1 cellular context compared by ENCODE assay signal in the genomic region with DNA sequence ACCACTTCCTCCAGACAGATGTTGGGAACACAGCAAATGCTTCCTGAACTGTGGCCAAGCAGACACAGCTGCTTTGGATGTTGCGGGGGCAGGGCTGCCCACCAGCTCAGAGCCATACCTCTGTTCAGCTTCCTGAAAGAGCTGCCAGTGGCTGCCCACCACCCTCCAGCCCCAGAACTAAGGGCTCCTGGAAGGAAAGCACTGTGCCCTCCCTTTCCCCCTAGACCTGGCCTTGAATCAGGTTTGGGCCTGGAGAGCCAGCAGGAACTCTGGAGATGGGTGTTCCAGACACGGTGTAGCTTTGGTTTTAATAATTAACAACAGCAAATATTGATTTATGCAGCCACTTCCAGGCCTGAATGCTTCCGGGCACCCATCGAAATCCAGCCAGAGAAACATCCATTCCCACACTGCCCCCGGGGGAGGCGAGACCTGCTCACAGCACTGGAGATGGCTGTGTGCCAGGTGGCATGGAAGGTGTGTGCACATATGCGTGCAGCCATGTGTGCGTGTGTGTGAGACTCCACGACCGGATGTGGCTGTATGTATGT.
TF ChIP-seq lines count a peak whose summit lies in the region.

No MANE protein-coding gene starts in this region.

TF ChIP-seq in HepG2, 621 proteins besides CTCF, POLR2A, EP300 and RAD21 (continued from another document and continues in another):
- TF ChIP-seq ZNF121 (CRISPR knock-in tag; IDR thresholded peaks at IDR 0.05) (0 out of 2 replicates have a peak, but pooled peaks have one; percentile 35), SRY (CRISPR knock-in tag; IDR thresholded peaks at IDR 0.05) (0 out of 2 replicates have a peak, but pooled peaks have one; percentile 62), ZNF792 (CRISPR knock-in tag; IDR thresholded peaks at IDR 0.05) (no peak; the same call in 1 of the 2 replicates), ZNF317 (CRISPR knock-in tag; IDR thresholded peaks at IDR 0.05) (peak; percentile 53; the same call in 1 of the 2 replicates), DPF2 (CRISPR knock-in tag; IDR thresholded peaks at IDR 0.05; ENCODE audit: borderline replicate concordance, low read depth) (peak; percentile 74; the same call in 1 of the 2 replicates), ZNF530 (CRISPR knock-in tag; IDR thresholded peaks at IDR 0.05; ENCODE audit: low read depth) (no peak), ELF1 (CRISPR knock-in tag; IDR thresholded peaks at IDR 0.05) (peak; percentile 66), SAP130 (CRISPR knock-in tag; IDR thresholded peaks at IDR 0.05; ENCODE audit: low read depth) (peak; percentile 90), REPIN1 (CRISPR knock-in tag; IDR thresholded peaks at IDR 0.05; ENCODE audit: borderline replicate concordance, low read depth) (peak; percentile 51; the same call in 1 of the 2 replicates), NCOR1 (IDR thresholded peaks at IDR 0.05; ENCODE audit: borderline replicate concordance, low read length) (peak; percentile 65; the same call in 1 of the 2 replicates), RCOR2 (CRISPR knock-in tag; IDR thresholded peaks at IDR 0.05) (peak; percentile 69; the same call in 1 of the 2 replicates), KAT8 (CRISPR knock-in tag; IDR thresholded peaks at IDR 0.05) (peak; percentile 84; the same call in 1 of the 2 replicates), NR2F6 (IDR thresholded peaks at IDR 0.05) (no peak), NR2F6 (CRISPR knock-in tag; IDR thresholded peaks at IDR 0.05) (peak; percentile 62; the same call in 1 of the 2 replicates), AHR (CRISPR knock-in tag; IDR thresholded peaks at IDR 0.05) (0 out of 2 replicates have a peak, but pooled peaks have one; percentile 14), ZNF816 (CRISPR knock-in tag; IDR thresholded peaks at IDR 0.05; ENCODE audit: borderline replicate concordance) (no peak), FOSL2 (CRISPR knock-in tag; IDR thresholded peaks at IDR 0.05) (peak; percentile 65), TBX3 (IDR thresholded peaks at IDR 0.05; ENCODE audit: borderline replicate concordance) (peak; percentile 70; the same call in 1 of the 2 replicates), POLR2AphosphoS2 (IDR thresholded peaks at IDR 0.05; ENCODE audit: low read depth, low read length) (no peak), JUN (CRISPR knock-in tag; IDR thresholded peaks at IDR 0.05) (no peak), ZNF720 (CRISPR knock-in tag; IDR thresholded peaks at IDR 0.05) (no peak), ETV6 (CRISPR knock-in tag; conservative IDR thresholded peaks at IDR 0.05) (no peak), PRMT3 (CRISPR knock-in tag; IDR thresholded peaks at IDR 0.05; ENCODE audit: borderline replicate concordance, low read depth) (no peak), HDAC2 (CRISPR knock-in tag; IDR thresholded peaks at IDR 0.05) (peak; percentile 94), MAZ (IDR thresholded peaks at IDR 0.05; ENCODE audit: borderline replicate concordance, low read depth, low read length) (0 out of 2 replicates have a peak, but pooled peaks have one; percentile 49), MAZ (CRISPR knock-in tag; IDR thresholded peaks at IDR 0.05; ENCODE audit: low read depth) (peak; percentile 66; the same call in 1 of the 2 replicates), NFIB (CRISPR knock-in tag; IDR thresholded peaks at IDR 0.05; ENCODE audit: borderline replicate concordance) (no peak), SETDB1 (CRISPR knock-in tag; IDR thresholded peaks at IDR 0.05; ENCODE audit: borderline replicate concordance) (no peak), ZBTB20 (CRISPR knock-in tag; IDR thresholded peaks at IDR 0.05; ENCODE audit: borderline replicate concordance, low read depth) (peak; percentile 42; the same call in 1 of the 2 replicates)
- TF ChIP-seq, protein P1, sequence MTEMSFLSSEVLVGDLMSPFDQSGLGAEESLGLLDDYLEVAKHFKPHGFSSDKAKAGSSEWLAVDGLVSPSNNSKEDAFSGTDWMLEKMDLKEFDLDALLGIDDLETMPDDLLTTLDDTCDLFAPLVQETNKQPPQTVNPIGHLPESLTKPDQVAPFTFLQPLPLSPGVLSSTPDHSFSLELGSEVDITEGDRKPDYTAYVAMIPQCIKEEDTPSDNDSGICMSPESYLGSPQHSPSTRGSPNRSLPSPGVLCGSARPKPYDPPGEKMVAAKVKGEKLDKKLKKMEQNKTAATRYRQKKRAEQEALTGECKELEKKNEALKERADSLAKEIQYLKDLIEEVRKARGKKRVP (CRISPR knock-in tag; IDR thresholded peaks at IDR 0.05) = 0 out of 4 replicates have a peak, but pooled peaks of 1 of the 2 experiments have one; percentile 49
- TF ChIP-seq, protein P2, sequence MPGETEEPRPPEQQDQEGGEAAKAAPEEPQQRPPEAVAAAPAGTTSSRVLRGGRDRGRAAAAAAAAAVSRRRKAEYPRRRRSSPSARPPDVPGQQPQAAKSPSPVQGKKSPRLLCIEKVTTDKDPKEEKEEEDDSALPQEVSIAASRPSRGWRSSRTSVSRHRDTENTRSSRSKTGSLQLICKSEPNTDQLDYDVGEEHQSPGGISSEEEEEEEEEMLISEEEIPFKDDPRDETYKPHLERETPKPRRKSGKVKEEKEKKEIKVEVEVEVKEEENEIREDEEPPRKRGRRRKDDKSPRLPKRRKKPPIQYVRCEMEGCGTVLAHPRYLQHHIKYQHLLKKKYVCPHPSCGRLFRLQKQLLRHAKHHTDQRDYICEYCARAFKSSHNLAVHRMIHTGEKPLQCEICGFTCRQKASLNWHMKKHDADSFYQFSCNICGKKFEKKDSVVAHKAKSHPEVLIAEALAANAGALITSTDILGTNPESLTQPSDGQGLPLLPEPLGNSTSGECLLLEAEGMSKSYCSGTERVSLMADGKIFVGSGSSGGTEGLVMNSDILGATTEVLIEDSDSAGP (CRISPR knock-in tag; IDR thresholded peaks at IDR 0.05; ENCODE audit: borderline replicate concordance) = peak; percentile 60
- TF ChIP-seq, protein P3, sequence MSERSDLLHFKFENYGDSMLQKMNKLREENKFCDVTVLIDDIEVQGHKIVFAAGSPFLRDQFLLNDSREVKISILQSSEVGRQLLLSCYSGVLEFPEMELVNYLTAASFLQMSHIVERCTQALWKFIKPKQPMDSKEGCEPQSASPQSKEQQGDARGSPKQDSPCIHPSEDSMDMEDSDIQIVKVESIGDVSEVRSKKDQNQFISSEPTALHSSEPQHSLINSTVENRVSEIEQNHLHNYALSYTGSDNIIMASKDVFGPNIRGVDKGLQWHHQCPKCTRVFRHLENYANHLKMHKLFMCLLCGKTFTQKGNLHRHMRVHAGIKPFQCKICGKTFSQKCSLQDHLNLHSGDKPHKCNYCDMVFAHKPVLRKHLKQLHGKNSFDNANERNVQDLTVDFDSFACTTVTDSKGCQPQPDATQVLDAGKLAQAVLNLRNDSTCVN (CRISPR knock-in tag; IDR thresholded peaks at IDR 0.05; ENCODE audit: borderline replicate concordance) = peak; percentile 76; the same call in 1 of the 2 replicates
- TF ChIP-seq, protein P4, sequence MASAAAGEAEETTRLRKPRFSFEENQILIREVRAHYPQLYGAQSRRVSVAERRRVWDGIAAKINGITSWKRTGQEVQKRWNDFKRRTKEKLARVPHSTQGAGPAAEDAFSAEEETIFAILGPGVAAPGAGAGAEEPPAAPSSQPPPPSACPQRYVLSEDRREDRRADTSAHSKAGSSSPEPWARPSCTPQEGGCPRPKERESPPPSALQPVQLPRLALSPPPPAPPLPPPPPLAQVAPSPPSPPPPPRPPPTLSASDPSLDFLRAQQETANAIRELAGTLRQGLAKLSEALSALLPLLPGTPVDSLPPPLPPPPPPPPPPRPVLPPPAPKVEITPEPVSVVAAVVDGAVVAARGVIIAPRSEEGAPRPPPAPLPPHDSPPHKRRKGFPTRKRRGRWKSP (CRISPR knock-in tag; IDR thresholded peaks at IDR 0.05) = 0 out of 2 replicates have a peak, but pooled peaks have one; percentile 42
- TF ChIP-seq, protein P5, sequence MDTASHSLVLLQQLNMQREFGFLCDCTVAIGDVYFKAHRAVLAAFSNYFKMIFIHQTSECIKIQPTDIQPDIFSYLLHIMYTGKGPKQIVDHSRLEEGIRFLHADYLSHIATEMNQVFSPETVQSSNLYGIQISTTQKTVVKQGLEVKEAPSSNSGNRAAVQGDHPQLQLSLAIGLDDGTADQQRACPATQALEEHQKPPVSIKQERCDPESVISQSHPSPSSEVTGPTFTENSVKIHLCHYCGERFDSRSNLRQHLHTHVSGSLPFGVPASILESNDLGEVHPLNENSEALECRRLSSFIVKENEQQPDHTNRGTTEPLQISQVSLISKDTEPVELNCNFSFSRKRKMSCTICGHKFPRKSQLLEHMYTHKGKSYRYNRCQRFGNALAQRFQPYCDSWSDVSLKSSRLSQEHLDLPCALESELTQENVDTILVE (CRISPR knock-in tag; IDR thresholded peaks at IDR 0.05) = 0 out of 2 replicates have a peak, but pooled peaks have one; percentile 43
- TF ChIP-seq, protein P6, sequence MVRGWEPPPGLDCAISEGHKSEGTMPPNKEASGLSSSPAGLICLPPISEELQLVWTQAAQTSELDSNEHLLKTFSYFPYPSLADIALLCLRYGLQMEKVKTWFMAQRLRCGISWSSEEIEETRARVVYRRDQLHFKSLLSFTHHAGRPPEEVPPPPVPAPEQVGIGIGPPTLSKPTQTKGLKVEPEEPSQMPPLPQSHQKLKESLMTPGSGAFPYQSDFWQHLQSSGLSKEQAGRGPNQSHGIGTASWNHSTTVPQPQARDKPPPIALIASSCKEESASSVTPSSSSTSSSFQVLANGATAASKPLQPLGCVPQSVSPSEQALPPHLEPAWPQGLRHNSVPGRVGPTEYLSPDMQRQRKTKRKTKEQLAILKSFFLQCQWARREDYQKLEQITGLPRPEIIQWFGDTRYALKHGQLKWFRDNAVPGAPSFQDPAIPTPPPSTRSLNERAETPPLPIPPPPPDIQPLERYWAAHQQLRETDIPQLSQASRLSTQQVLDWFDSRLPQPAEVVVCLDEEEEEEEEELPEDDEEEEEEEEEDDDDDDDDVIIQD (CRISPR knock-in tag; IDR thresholded peaks at IDR 0.05; ENCODE audit: low read depth) = peak; percentile 61; the same call in 1 of the 2 replicates
- TF ChIP-seq, protein P7, sequence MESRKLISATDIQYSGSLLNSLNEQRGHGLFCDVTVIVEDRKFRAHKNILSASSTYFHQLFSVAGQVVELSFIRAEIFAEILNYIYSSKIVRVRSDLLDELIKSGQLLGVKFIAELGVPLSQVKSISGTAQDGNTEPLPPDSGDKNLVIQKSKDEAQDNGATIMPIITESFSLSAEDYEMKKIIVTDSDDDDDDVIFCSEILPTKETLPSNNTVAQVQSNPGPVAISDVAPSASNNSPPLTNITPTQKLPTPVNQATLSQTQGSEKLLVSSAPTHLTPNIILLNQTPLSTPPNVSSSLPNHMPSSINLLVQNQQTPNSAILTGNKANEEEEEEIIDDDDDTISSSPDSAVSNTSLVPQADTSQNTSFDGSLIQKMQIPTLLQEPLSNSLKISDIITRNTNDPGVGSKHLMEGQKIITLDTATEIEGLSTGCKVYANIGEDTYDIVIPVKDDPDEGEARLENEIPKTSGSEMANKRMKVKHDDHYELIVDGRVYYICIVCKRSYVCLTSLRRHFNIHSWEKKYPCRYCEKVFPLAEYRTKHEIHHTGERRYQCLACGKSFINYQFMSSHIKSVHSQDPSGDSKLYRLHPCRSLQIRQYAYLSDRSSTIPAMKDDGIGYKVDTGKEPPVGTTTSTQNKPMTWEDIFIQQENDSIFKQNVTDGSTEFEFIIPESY (CRISPR knock-in tag; IDR thresholded peaks at IDR 0.05) = peak; percentile 14; the same call in 1 of the 2 replicates
- TF ChIP-seq, protein P8, sequence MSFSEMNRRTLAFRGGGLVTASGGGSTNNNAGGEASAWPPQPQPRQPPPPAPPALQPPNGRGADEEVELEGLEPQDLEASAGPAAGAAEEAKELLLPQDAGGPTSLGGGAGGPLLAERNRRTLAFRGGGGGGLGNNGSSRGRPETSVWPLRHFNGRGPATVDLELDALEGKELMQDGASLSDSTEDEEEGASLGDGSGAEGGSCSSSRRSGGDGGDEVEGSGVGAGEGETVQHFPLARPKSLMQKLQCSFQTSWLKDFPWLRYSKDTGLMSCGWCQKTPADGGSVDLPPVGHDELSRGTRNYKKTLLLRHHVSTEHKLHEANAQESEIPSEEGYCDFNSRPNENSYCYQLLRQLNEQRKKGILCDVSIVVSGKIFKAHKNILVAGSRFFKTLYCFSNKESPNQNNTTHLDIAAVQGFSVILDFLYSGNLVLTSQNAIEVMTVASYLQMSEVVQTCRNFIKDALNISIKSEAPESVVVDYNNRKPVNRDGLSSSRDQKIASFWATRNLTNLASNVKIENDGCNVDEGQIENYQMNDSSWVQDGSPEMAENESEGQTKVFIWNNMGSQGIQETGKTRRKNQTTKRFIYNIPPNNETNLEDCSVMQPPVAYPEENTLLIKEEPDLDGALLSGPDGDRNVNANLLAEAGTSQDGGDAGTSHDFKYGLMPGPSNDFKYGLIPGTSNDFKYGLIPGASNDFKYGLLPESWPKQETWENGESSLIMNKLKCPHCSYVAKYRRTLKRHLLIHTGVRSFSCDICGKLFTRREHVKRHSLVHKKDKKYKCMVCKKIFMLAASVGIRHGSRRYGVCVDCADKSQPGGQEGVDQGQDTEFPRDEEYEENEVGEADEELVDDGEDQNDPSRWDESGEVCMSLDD (CRISPR knock-in tag; IDR thresholded peaks at IDR 0.05; ENCODE audit: borderline replicate concordance) = no peak
- TF ChIP-seq, protein P9, sequence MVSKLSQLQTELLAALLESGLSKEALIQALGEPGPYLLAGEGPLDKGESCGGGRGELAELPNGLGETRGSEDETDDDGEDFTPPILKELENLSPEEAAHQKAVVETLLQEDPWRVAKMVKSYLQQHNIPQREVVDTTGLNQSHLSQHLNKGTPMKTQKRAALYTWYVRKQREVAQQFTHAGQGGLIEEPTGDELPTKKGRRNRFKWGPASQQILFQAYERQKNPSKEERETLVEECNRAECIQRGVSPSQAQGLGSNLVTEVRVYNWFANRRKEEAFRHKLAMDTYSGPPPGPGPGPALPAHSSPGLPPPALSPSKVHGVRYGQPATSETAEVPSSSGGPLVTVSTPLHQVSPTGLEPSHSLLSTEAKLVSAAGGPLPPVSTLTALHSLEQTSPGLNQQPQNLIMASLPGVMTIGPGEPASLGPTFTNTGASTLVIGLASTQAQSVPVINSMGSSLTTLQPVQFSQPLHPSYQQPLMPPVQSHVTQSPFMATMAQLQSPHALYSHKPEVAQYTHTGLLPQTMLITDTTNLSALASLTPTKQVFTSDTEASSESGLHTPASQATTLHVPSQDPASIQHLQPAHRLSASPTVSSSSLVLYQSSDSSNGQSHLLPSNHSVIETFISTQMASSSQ (IDR thresholded peaks at IDR 0.05; ENCODE audit: low read depth) = peak; percentile 90
- TF ChIP-seq, protein P9 (CRISPR knock-in tag; IDR thresholded peaks at IDR 0.05; ENCODE audit: borderline replicate concordance) = peak; percentile 97
